ENCODE assay signal across 1 cellular context in genomic region chr10:72354356-72355213, GRCh38.
TF ChIP-seq lines count a peak whose summit lies in the region.

Gene DNAJB12 (minus strand): TSS chr10:72354919. CDS start chr10:72354897, 22 bp downstream.

TF ChIP-seq in HepG2, 621 proteins besides CTCF, POLR2A, EP300 and RAD21 (continued from another document and continues in another):
- no peak for TF ChIP-seq PBX2 (CRISPR knock-in tag; IDR thresholded peaks at IDR 0.05)
- TF ChIP-seq ZSCAN22 (CRISPR knock-in tag; IDR thresholded peaks at IDR 0.05): peak; percentile 52; the same call in 1 of the 2 replicates
- no peak for TF ChIP-seq RORA (CRISPR knock-in tag; IDR thresholded peaks at IDR 0.05)
- TF ChIP-seq HOXA9 (CRISPR knock-in tag; IDR thresholded peaks at IDR 0.05; ENCODE audit: borderline replicate concordance): 0 out of 2 replicates have a peak, but pooled peaks have one; percentile 62
- 0 out of 2 replicates have a peak, but pooled peaks have one; percentile 15 for TF ChIP-seq NFIC (IDR thresholded peaks at IDR 0.05; ENCODE audit: low read length)
- peak; percentile 70; the same call in 1 of the 2 replicates for TF ChIP-seq ZNF343 (CRISPR knock-in tag; IDR thresholded peaks at IDR 0.05)
- no peak; the same call in 1 of the 2 replicates for TF ChIP-seq ZSCAN21 (CRISPR knock-in tag; IDR thresholded peaks at IDR 0.05; ENCODE audit: borderline replicate concordance)
- no peak for TF ChIP-seq ZNF749 (CRISPR knock-in tag; IDR thresholded peaks at IDR 0.05; ENCODE audit: borderline replicate concordance)
- TF ChIP-seq ZNF776 (CRISPR knock-in tag; IDR thresholded peaks at IDR 0.05): peak; percentile 45; the same call in 1 of the 2 replicates
- peak; percentile 99 for TF ChIP-seq KDM5A (IDR thresholded peaks at IDR 0.05; ENCODE audit: borderline replicate concordance, low read length)
- no peak for TF ChIP-seq ZNF33A (CRISPR knock-in tag; IDR thresholded peaks at IDR 0.05; ENCODE audit: borderline replicate concordance)
- peak; percentile 94 for TF ChIP-seq XRCC5 (optimal IDR thresholded peaks at IDR 0.05; ENCODE audit: low read length)
- TF ChIP-seq ZNF546 (CRISPR knock-in tag; conservative IDR thresholded peaks at IDR 0.05): peak; percentile 74; the same call in 1 of the 2 replicates
- 0 out of 4 replicates have a peak, but pooled peaks of 1 of the 2 experiments have one; percentile 13 for TF ChIP-seq NR2F1 (CRISPR knock-in tag; IDR thresholded peaks at IDR 0.05)
- TF ChIP-seq LRRFIP1 (CRISPR knock-in tag; conservative IDR thresholded peaks at IDR 0.05): no peak
- no peak for TF ChIP-seq ZFYVE20 (CRISPR knock-in tag; IDR thresholded peaks at IDR 0.05; ENCODE audit: borderline replicate concordance, low read depth)
- no peak for TF ChIP-seq NFE2L2 (IDR thresholded peaks at IDR 0.05; ENCODE audit: low read length)
- no peak for TF ChIP-seq SNAPC5 (CRISPR knock-in tag; IDR thresholded peaks at IDR 0.05; ENCODE audit: borderline replicate concordance)
- peak; percentile 85 for TF ChIP-seq RAD51 (IDR thresholded peaks at IDR 0.05; ENCODE audit: borderline replicate concordance)
- TF ChIP-seq GMEB1 (CRISPR knock-in tag; IDR thresholded peaks at IDR 0.05; ENCODE audit: borderline replicate concordance): peak; percentile 91
- no peak for TF ChIP-seq BATF2 (CRISPR knock-in tag; IDR thresholded peaks at IDR 0.05)
- no peak for TF ChIP-seq ZBTB1 (CRISPR knock-in tag; IDR thresholded peaks at IDR 0.05; ENCODE audit: borderline replicate concordance)
- peak; percentile 92 for TF ChIP-seq MAZ (IDR thresholded peaks at IDR 0.05; ENCODE audit: borderline replicate concordance, low read depth, low read length)
- peak; percentile 88; the same call in 1 of the 2 replicates for TF ChIP-seq MAZ (CRISPR knock-in tag; IDR thresholded peaks at IDR 0.05; ENCODE audit: low read depth)
- peak; percentile 95 for TF ChIP-seq CAMTA2 (CRISPR knock-in tag; IDR thresholded peaks at IDR 0.05; ENCODE audit: borderline replicate concordance)
- peak; percentile 41; the same call in 1 of the 2 replicates for TF ChIP-seq SKIL (CRISPR knock-in tag; IDR thresholded peaks at IDR 0.05; ENCODE audit: borderline replicate concordance)
- peak; percentile 88 for TF ChIP-seq REPIN1 (CRISPR knock-in tag; IDR thresholded peaks at IDR 0.05; ENCODE audit: borderline replicate concordance, low read depth)
- peak; percentile 90 for TF ChIP-seq ZFP90 (CRISPR knock-in tag; IDR thresholded peaks at IDR 0.05; ENCODE audit: borderline replicate concordance)
- TF ChIP-seq ZNF619 (CRISPR knock-in tag; IDR thresholded peaks at IDR 0.05): peak; percentile 93
- no peak for TF ChIP-seq ZNF34 (CRISPR knock-in tag; IDR thresholded peaks at IDR 0.05; ENCODE audit: borderline replicate concordance)
- TF ChIP-seq PRDM15 (CRISPR knock-in tag; IDR thresholded peaks at IDR 0.05): peak; percentile 71; the same call in 1 of the 2 replicates
- no peak for TF ChIP-seq ZNF10 (CRISPR knock-in tag; IDR thresholded peaks at IDR 0.05; ENCODE audit: borderline replicate concordance, low read depth)
- TF ChIP-seq SOX6 (IDR thresholded peaks at IDR 0.05): no peak
- peak; percentile 83 for TF ChIP-seq SOX6 (CRISPR knock-in tag; IDR thresholded peaks at IDR 0.05)
- TF ChIP-seq POLR2G (IDR thresholded peaks at IDR 0.05; ENCODE audit: low read depth, low read length): peak; percentile 94
- TF ChIP-seq NFRKB (IDR thresholded peaks at IDR 0.05): no peak
- peak; percentile 66; the same call in 1 of the 2 replicates for TF ChIP-seq ZBTB20 (CRISPR knock-in tag; IDR thresholded peaks at IDR 0.05; ENCODE audit: borderline replicate concordance, low read depth)
- no peak for TF ChIP-seq ZNF678 (CRISPR knock-in tag; IDR thresholded peaks at IDR 0.05)
- no peak for TF ChIP-seq DNMT1 (CRISPR knock-in tag; IDR thresholded peaks at IDR 0.05)
- peak; percentile 52; the same call in 1 of the 2 replicates for TF ChIP-seq TFDP1 (CRISPR knock-in tag; IDR thresholded peaks at IDR 0.05; ENCODE audit: borderline replicate concordance)
- peak; percentile 96 for TF ChIP-seq KAT8 (CRISPR knock-in tag; IDR thresholded peaks at IDR 0.05)
- TF ChIP-seq ZBED4 (CRISPR knock-in tag; IDR thresholded peaks at IDR 0.05; ENCODE audit: borderline replicate concordance): no peak; the same call in 1 of the 2 replicates
- peak; percentile 90; the same call in 1 of the 2 replicates for TF ChIP-seq ZNF788 (CRISPR knock-in tag; IDR thresholded peaks at IDR 0.05; ENCODE audit: borderline replicate concordance)
- peak; percentile 58 for TF ChIP-seq GABPA (IDR thresholded peaks at IDR 0.05; ENCODE audit: low read depth, low read length)
- TF ChIP-seq GABPA (CRISPR knock-in tag; IDR thresholded peaks at IDR 0.05; ENCODE audit: low read depth): peak; percentile 74
